ENCODE assay signal across 8 cellular contexts in the genomic region with DNA sequence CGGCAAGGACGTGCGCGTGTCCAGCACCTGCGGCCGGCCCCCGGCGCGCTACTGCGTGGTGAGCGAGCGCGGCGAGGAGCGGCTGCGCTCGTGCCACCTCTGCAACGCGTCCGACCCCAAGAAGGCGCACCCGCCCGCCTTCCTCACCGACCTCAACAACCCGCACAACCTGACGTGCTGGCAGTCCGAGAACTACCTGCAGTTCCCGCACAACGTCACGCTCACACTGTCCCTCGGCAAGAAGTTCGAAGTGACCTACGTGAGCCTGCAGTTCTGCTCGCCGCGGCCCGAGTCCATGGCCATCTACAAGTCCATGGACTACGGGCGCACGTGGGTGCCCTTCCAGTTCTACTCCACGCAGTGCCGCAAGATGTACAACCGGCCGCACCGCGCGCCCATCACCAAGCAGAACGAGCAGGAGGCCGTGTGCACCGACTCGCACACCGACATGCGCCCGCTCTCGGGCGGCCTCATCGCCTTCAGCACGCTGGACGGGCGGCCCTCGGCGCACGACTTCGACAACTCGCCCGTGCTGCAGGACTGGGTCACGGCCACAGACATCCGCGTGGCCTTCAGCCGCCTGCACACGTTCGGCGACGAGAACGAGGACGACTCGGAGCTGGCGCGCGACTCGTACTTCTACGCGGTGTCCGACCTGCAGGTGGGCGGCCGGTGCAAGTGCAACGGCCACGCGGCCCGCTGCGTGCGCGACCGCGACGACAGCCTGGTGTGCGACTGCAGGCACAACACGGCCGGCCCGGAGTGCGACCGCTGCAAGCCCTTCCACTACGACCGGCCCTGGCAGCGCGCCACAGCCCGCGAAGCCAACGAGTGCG. TPM values are rescaled to one million over a fixed set of nuclear protein-coding genes. Genes with fewer than 3 reads are reported as not detected.
DNase-seq lines count a peak whose midpoint lies in the region; ATAC-seq, FAIRE-seq and TF ChIP-seq lines count a peak whose summit lies in the region.

No MANE protein-coding gene starts in this region.

- H3K9me3 ChIP-seq in liver (ENCODE audit: control insufficient read depth in 4 of 4, low read length in 3 of 4) (no peaks in the 10 kb centered on the region), HepG2 (ENCODE audit: low read length) (no peaks in the 10 kb centered on the region), mucosa of descending colon (no peaks in the 10 kb centered on the region), vagina (no peaks in the 10 kb centered on the region)

- in situ Hi-C loops in HepG2 (cut with HindIII; ENCODE audit: extremely low pct_ligation_motif_present, low pct_unique_long_range_greater_than_20kb): no loop called here

- CTCF ChIA-PET in HepG2 (lab: Yijun Ruan, JAX; ENCODE audit: low intra/inter-chr PET ratio, low total read pairs): no interaction called here

- TF ChIP-seq RAD21 in liver (IDR thresholded peaks at IDR 0.05) (no peak), HepG2 (CRISPR knock-in tag; IDR thresholded peaks at IDR 0.05) (no peak)

- DNase-seq in HepG2 (ENCODE audit: low spot score): no peak
- DNase-seq in coronary artery (ENCODE audit: low spot score): no peak
- no peak for DNase-seq in mucosa of descending colon
- DNase-seq in vagina (ENCODE audit: extremely low spot score in 2 of 2): peak in 1 of 2 donors; percentile 67
- no peak for DNase-seq in NCI-H446 (lab: John Stamatoyannopoulos, UW)

- H3K4me3 ChIP-seq in liver (ENCODE audit: low read depth in 1 of 3, low read length in 3 of 3): peak overlapping the region in 2 of 3 donors; percentile 71 to 78
- H3K4me3 ChIP-seq in HepG2 (replicated peaks in 1 of 3; ENCODE audit: insufficient read depth in 1 of 3, low read depth in 2 of 3, low read length in 3 of 3): no peak overlapping the region
- H3K4me3 ChIP-seq in coronary artery: peak overlapping the region; percentile 75
- H3K4me3 ChIP-seq in mucosa of descending colon: no peak overlapping the region
- H3K4me3 ChIP-seq in vagina: peak overlapping the region; percentile 63 to 67

- H3K9ac ChIP-seq in liver (ENCODE audit: low read depth in 1 of 2, low read length in 2 of 2) (no peak overlapping the region), HepG2 (ENCODE audit: insufficient read depth, low read depth, low read length) (no peak overlapping the region)

- no peaks in the 10 kb centered on the region for H4K20me1 ChIP-seq in HepG2 (ENCODE audit: insufficient read depth, low read length)

- POLR2A ChIA-PET in HepG2 (lab: Yijun Ruan, JAX): no interaction called here

- H3K4me2 ChIP-seq in HepG2 (ENCODE audit: low read depth, low read length): no peak overlapping the region

- no peak for TF ChIP-seq EP300 in HepG2 (IDR thresholded peaks at IDR 0.05; ENCODE audit: low read depth in 2 of 2, low read length in 2 of 2)
- no peak for TF ChIP-seq EP300 in HepG2 (CRISPR knock-in tag; IDR thresholded peaks at IDR 0.05; ENCODE audit: borderline replicate concordance)

- H3K79me2 ChIP-seq in HepG2 (ENCODE audit: insufficient read depth, low read length): no peaks in the 10 kb centered on the region

- H3K27me3 ChIP-seq in liver (ENCODE audit: control insufficient read depth in 4 of 4, insufficient read depth in 4 of 4, low read length in 3 of 4) (no peaks in the 10 kb centered on the region), HepG2 (ENCODE audit: control insufficient read depth in 1 of 2, insufficient read depth in 2 of 2, low read length in 2 of 2) (peaks cover 2 to 58% of the 10 kb centered on the region in 2 experiments), vagina (no peaks in the 10 kb centered on the region)

- intact Hi-C loops in HepG2 (cut with micrococcal nuclease; ENCODE audit: unreplicated experiment): no loop called here
- intact Hi-C loops in mucosa of descending colon (cut with DNase I, micrococcal nuclease): no loop called here
- intact Hi-C loops in vagina (cut with DNase I): no loop called here

- H3K27ac ChIP-seq in liver (ENCODE audit: low read depth in 1 of 2, low read length in 2 of 2) (peak overlapping the region in 1 of 2 donors; percentile 13), HepG2 (ENCODE audit: extremely low read length, insufficient read depth, low read length) (no peak overlapping the region), coronary artery (no peak overlapping the region), vagina (peak overlapping the region; percentile 92)

- TF ChIP-seq POLR2A in HepG2 (IDR thresholded peaks at IDR 0.05; ENCODE audit: insufficient read depth in 1 of 2, low read depth in 2 of 2, low read length in 2 of 2) (no peak), vagina (IDR thresholded peaks at IDR 0.05) (no peak)

- ATAC-seq in HepG2: no peak
- peak; percentile 21 for ATAC-seq in mucosa of descending colon
- ATAC-seq in GM21723 (IDR thresholded peaks at IDR 0.05; ENCODE audit: unreplicated experiment): no peak
- no peak for ATAC-seq in HG02588 (IDR thresholded peaks at IDR 0.05; ENCODE audit: unreplicated experiment)

- H3K36me3 ChIP-seq in liver (ENCODE audit: control insufficient read depth in 4 of 4, insufficient read depth in 3 of 4, low read depth in 1 of 4, low read length in 3 of 4) (peaks cover 0 to 1% (median 0%) of the 10 kb centered on the region in 4 donors), HepG2 (replicated peaks in 1 of 2; ENCODE audit: control insufficient read depth in 1 of 2, insufficient read depth in 2 of 2, low read length in 2 of 2) (no peaks in the 10 kb centered on the region), mucosa of descending colon (ENCODE audit: low read depth) (no peaks in the 10 kb centered on the region), vagina (no peaks in the 10 kb centered on the region)

- 17% methylated on average over 110 of the region's 110 CpGs for WGBS in liver
- WGBS in HepG2 (ENCODE audit: low lambda C conversion rate): 85% methylated on average over 94 of the region's 110 CpGs

- H3K4me1 ChIP-seq in liver (ENCODE audit: control insufficient read depth in 4 of 4, insufficient read depth in 4 of 4, low read length in 3 of 4) (peaks cover 6 to 32% (median 18%) of the 10 kb centered on the region in 4 donors), HepG2 (ENCODE audit: insufficient read depth, low read length) (no peaks in the 10 kb centered on the region), mucosa of descending colon (ENCODE audit: low read depth) (peaks cover 21% of the 10 kb centered on the region), vagina (peaks cover 25% of the 10 kb centered on the region)

- H2AFZ ChIP-seq in HepG2 (ENCODE audit: low read length): no peak overlapping the region

- FAIRE-seq in HepG2 (lab: Jason Lieb, UNC): no peak

- TF ChIP-seq CTCF in liver (IDR thresholded peaks at IDR 0.05; ENCODE audit: low read depth, low read length, missing input control) (no peak), HepG2 (CRISPR knock-in tag; IDR thresholded peaks at IDR 0.05) (no peak), coronary artery (IDR thresholded peaks at IDR 0.05) (no peak), mucosa of descending colon (IDR thresholded peaks at IDR 0.05) (no peak), vagina (IDR thresholded peaks at IDR 0.05) (no peak)

- no TSS peak for BruUV-seq in HepG2 (replicated peaks; lab: Mats Ljungman, UMichigan)

RNA-seq across cellular contexts. Expression of a gene that starts 1.5 kb away (rescaled TPM):
- total RNA-seq in liver (1 to 10 TPM in 1 of 2 donors, under 1 TPM in 1; 0.14 to 7.1 TPM), HepG2 (2016; rRNA removed; fragmentation: Illumina TruSeq; extraction: Trizol) (0.04 TPM in 1 of 2 replicates, not detected in the other), mucosa of descending colon (10 to 100 TPM in 1 of 3 donors, 1 to 10 TPM in 2; 3.7 to 61.8 (median 4.0) TPM), vagina (4.7 TPM)
- polyA plus RNA-seq in liver (1 to 10 TPM; 1.5 to 8.7 TPM), HepG2 (2011; rRNA removed) (0.03 and 0.05 TPM in 2 replicates)
- total RNA-seq in HepG2 (2016; cell fraction: cytosol; rRNA removed; fragmentation: Illumina TruSeq; extraction: Trizol; ENCODE audit: low read depth): not detected in 2 replicates
- total RNA-seq in HepG2 (2016; cell fraction: insoluble cytoplasmic fraction; rRNA removed; fragmentation: Illumina TruSeq; extraction: Trizol): 0.04 TPM in 1 of 2 replicates, not detected in the other
- not detected in 2 replicates for total RNA-seq in HepG2 (2016; cell fraction: membrane; rRNA removed; fragmentation: Illumina TruSeq; extraction: Trizol)
- total RNA-seq in HepG2 (2016; cell fraction: nucleus; rRNA removed; fragmentation: Illumina TruSeq; extraction: Trizol): 0.09 TPM in 2 replicates
- 0.01 and 0.04 TPM in 2 replicates for polyA plus RNA-seq in HepG2 (2011; cell fraction: cytosol; rRNA removed)
- polyA plus RNA-seq in HepG2 (2011; cell fraction: nucleus; rRNA removed): 0.11 and 0.12 TPM in 2 replicates
- 0.04 and 0.13 TPM in 2 replicates for polyA plus RNA-seq in HepG2 (2012)
- not detected in 2 replicates for polyA plus RNA-seq in HepG2 (2016; cell fraction: cytosol; fragmentation: Illumina TruSeq; extraction: Trizol; ENCODE audit: low read depth)
- not detected in 2 replicates for polyA plus RNA-seq in HepG2 (2016; cell fraction: insoluble cytoplasmic fraction; fragmentation: Illumina TruSeq; extraction: Trizol; ENCODE audit: low read depth)
- 0.02 TPM in 1 of 2 replicates, not detected in the other for polyA plus RNA-seq in HepG2 (2016; cell fraction: membrane; fragmentation: Illumina TruSeq; extraction: Trizol; ENCODE audit: low read depth)
- not detected in 2 replicates for polyA plus RNA-seq in HepG2 (2016; cell fraction: nucleus; fragmentation: Illumina TruSeq; extraction: Trizol; ENCODE audit: insufficient read depth, low read depth)
- polyA minus RNA-seq in HepG2 (2011; rRNA and poly(A)+ RNA removed; ENCODE audit: low replicate concordance): 0.10 TPM in 1 of 2 replicates, not detected in the other
- polyA minus RNA-seq in HepG2 (2011; cell fraction: cytosol; rRNA and poly(A)+ RNA removed): not detected in 2 replicates
- polyA minus RNA-seq in HepG2 (2011; cell fraction: nucleus; rRNA and poly(A)+ RNA removed): 0.12 and 0.13 TPM in 2 replicates

RNA-seq across cellular contexts. Expression of a gene that starts 57.3 kb away (rescaled TPM):
- total RNA-seq in liver (1 to 10 TPM; 2.9 to 7.8 TPM), HepG2 (2016; rRNA removed; fragmentation: Illumina TruSeq; extraction: Trizol) (not detected in 2 replicates), mucosa of descending colon (10 to 100 TPM in 1 of 3 donors, 1 to 10 TPM in 2; 2.7 to 10.4 (median 6.8) TPM), vagina (10.6 TPM)
- polyA plus RNA-seq in liver (1 to 10 TPM in 1 of 2 donors, under 1 TPM in 1; 0.93 to 2.3 TPM), HepG2 (2011; rRNA removed) (not detected in 2 replicates)
- total RNA-seq in HepG2 (2016; cell fraction: cytosol; rRNA removed; fragmentation: Illumina TruSeq; extraction: Trizol; ENCODE audit: low read depth): not detected in 2 replicates
- not detected in 2 replicates for total RNA-seq in HepG2 (2016; cell fraction: insoluble cytoplasmic fraction; rRNA removed; fragmentation: Illumina TruSeq; extraction: Trizol)
- not detected in 2 replicates for total RNA-seq in HepG2 (2016; cell fraction: membrane; rRNA removed; fragmentation: Illumina TruSeq; extraction: Trizol)
- total RNA-seq in HepG2 (2016; cell fraction: nucleus; rRNA removed; fragmentation: Illumina TruSeq; extraction: Trizol): not detected in 2 replicates
- not detected in 2 replicates for polyA plus RNA-seq in HepG2 (2011; cell fraction: cytosol; rRNA removed)
- polyA plus RNA-seq in HepG2 (2011; cell fraction: nucleus; rRNA removed): 0.09 TPM in 1 of 2 replicates, not detected in the other
- polyA plus RNA-seq in HepG2 (2012): not detected in 2 replicates
- polyA plus RNA-seq in HepG2 (2016; cell fraction: cytosol; fragmentation: Illumina TruSeq; extraction: Trizol; ENCODE audit: low read depth): not detected in 2 replicates
- not detected in 2 replicates for polyA plus RNA-seq in HepG2 (2016; cell fraction: insoluble cytoplasmic fraction; fragmentation: Illumina TruSeq; extraction: Trizol; ENCODE audit: low read depth)
- not detected in 2 replicates for polyA plus RNA-seq in HepG2 (2016; cell fraction: membrane; fragmentation: Illumina TruSeq; extraction: Trizol; ENCODE audit: low read depth)
- not detected in 2 replicates for polyA plus RNA-seq in HepG2 (2016; cell fraction: nucleus; fragmentation: Illumina TruSeq; extraction: Trizol; ENCODE audit: insufficient read depth, low read depth)
- 0.19 TPM in 1 of 2 replicates, not detected in the other for polyA minus RNA-seq in HepG2 (2011; rRNA and poly(A)+ RNA removed; ENCODE audit: low replicate concordance)
- not detected in 2 replicates for polyA minus RNA-seq in HepG2 (2011; cell fraction: cytosol; rRNA and poly(A)+ RNA removed)
- not detected in 2 replicates for polyA minus RNA-seq in HepG2 (2011; cell fraction: nucleus; rRNA and poly(A)+ RNA removed)

Comparison
In these comparisons a context has a peak if more than half of its experiments do, and no peak if none do; other contexts are left out.
1. H3K4me3 ChIP-seq: peak in liver (2 of 3), coronary artery (single experiment) and vagina (2 of 2); none in HepG2 (0 of 3) and mucosa of descending colon (single experiment).